In the genomic region with DNA sequence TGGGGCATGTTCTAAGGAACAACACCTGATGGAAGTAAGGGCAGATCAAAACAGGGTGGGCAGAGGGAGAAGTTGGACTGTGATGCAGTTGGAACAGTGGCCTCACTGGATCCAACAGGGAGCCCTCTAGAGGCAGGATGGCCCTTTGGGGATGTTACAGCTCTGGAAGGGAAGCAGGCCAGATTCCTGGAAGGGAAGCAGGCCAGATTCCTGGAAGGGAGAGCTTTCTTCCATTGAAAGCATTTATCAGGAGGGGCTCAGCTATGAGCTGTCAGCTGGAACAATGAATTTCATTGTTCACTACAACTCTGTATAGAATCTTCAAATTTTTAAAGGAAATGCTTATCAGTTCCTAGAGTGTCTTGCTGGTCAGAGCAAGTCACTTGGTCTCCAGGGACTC, we compare ENCODE assay signal across 9 cellular contexts. TPM values are rescaled to one million over a fixed set of nuclear protein-coding genes. Genes with fewer than 3 reads are reported as not detected.
DNase-seq lines count a peak whose midpoint lies in the region; ATAC-seq and TF ChIP-seq lines count a peak whose summit lies in the region.
"Had no signal": no experiment of that assay in that cellular context is flagged by ENCODE, and none has a peak within 500 bp of the region (broad histone marks: within the 10 kb centered on the region; RNA-seq: fewer than 3 reads in every experiment).

No MANE protein-coding gene starts in this region.

- DNase-seq in Calu3, result peak; percentile 44
- DNase-seq in dermis blood vessel endothelial cell, result peak; percentile 69
- DNase-seq in mucosa of descending colon, result peak in 2 of 3 donors; percentile 24 to 58
- no peak for DNase-seq in stimulated activated CD4-positive, alpha-beta T cell treated with anti-CD3 and anti-CD28 coated beads, Interleukin-1b, Interleukin-23, amount 100 ng/mL, for 48 hours
- DNase-seq in Kasumi-1 (lab: John Stamatoyannopoulos, UW), result no peak
- DNase-seq in putamen (ENCODE audit: low spot score), result no peak
- DNase-seq: activated gamma-delta T cell had no signal

- H3K36me3 ChIP-seq in Loucy (ENCODE audit: insufficient read depth, low read length), result no peaks in the 10 kb centered on the region
- no peaks in the 10 kb centered on the region for H3K36me3 ChIP-seq in mucosa of descending colon (ENCODE audit: low read depth)

- H3K36me3 Mint-ChIP-seq in Calu3 (ENCODE audit: insufficient read depth, unreplicated experiment), result no peaks in the 10 kb centered on the region

- no peak overlapping the region for H3K9ac ChIP-seq in Loucy (ENCODE audit: low read depth, low read length, poor library complexity, severe bottlenecking)

- ATAC-seq in mucosa of descending colon (peak; percentile 65), HG02973 (IDR thresholded peaks at IDR 0.05; ENCODE audit: unreplicated experiment) (no peak)

- H3K4me3 ChIP-seq in Loucy (ENCODE audit: low read length, poor library complexity, severe bottlenecking) (no peak overlapping the region), mucosa of descending colon (no peak overlapping the region)

- no peaks in the 10 kb centered on the region for H3K79me2 ChIP-seq in Loucy (ENCODE audit: insufficient read depth, low read length)

- BruUV-seq in Calu3 (replicated peaks; lab: Mats Ljungman, UMichigan), result no TSS peak

- H3K9me2 ChIP-seq in Loucy (replicated peaks; ENCODE audit: low read depth, low read length), result no peaks in the 10 kb centered on the region

- H3K27ac Mint-ChIP-seq in Calu3 (ENCODE audit: unreplicated experiment), result no peak overlapping the region

- H3K4me1 Mint-ChIP-seq in Calu3 (ENCODE audit: low read depth, unreplicated experiment), result peaks cover 11% of the 10 kb centered on the region

- peaks cover 8% of the 10 kb centered on the region; the same call in 1 of the 2 replicates for H3F3A ChIP-seq in Loucy (ENCODE audit: low read depth)

- H3K4me1 ChIP-seq in Loucy (ENCODE audit: insufficient read depth, low read length, poor library complexity, severe bottlenecking) (peaks cover 32% of the 10 kb centered on the region), mucosa of descending colon (ENCODE audit: low read depth) (no peaks in the 10 kb centered on the region)

- H3K9me3 Mint-ChIP-seq in Calu3 (ENCODE audit: low read depth, unreplicated experiment), result no peaks in the 10 kb centered on the region

- H3K27me3 ChIP-seq in Loucy (ENCODE audit: insufficient read depth, low read length, poor library complexity, severe bottlenecking), result no peaks in the 10 kb centered on the region

- TF ChIP-seq CTCF in Calu3 (IDR thresholded peaks at IDR 0.05; ENCODE audit: unreplicated experiment) (no peak), Loucy (conservative IDR thresholded peaks at IDR 0.05; ENCODE audit: low read length) (peak; percentile 60), mucosa of descending colon (IDR thresholded peaks at IDR 0.05) (peak; percentile 20)

- no peak overlapping the region for H2AFZ ChIP-seq in Loucy (ENCODE audit: low read length)

- no peaks in the 10 kb centered on the region for H3K27me3 Mint-ChIP-seq in Calu3 (ENCODE audit: unreplicated experiment)

- no peak overlapping the region for H3K4me2 ChIP-seq in Loucy (ENCODE audit: low read depth, low read length, poor library complexity, severe bottlenecking)

- no peaks in the 10 kb centered on the region for H4K20me1 ChIP-seq in Loucy (ENCODE audit: insufficient read depth, low read length, poor library complexity, severe bottlenecking)

- H3K9me3 ChIP-seq in Loucy (ENCODE audit: insufficient read depth, low read depth, low read length) (no peaks in the 10 kb centered on the region), mucosa of descending colon (no peaks in the 10 kb centered on the region)

- CTCF ChIA-PET in Calu3 (lab: Charles Lee), result interaction anchor here (1.3 to 1.5 kb wide), 2 partner anchors 12 to 308 kb away, joined by 3 to 5 read pairs; no protein-coding TSS in a partner anchor

- intact Hi-C loops in Calu3 (cut with micrococcal nuclease; ENCODE audit: unreplicated experiment), result loop anchor here (10.0 kb wide), 1 partner anchor 309 kb away; no protein-coding TSS in a partner anchor
- intact Hi-C loops in mucosa of descending colon (cut with DNase I, micrococcal nuclease), result no loop called here

- no peak overlapping the region for H3K4me3 Mint-ChIP-seq in Calu3 (ENCODE audit: low read depth, unreplicated experiment)

RNA-seq across cellular contexts. Expression of a gene that starts 17.7 kb away (rescaled TPM):
- 4.4 and 4.6 TPM in 2 replicates for total RNA-seq in Calu3 (2022)
- 2.0 and 2.7 TPM in 2 replicates for total RNA-seq in dermis blood vessel endothelial cell
- total RNA-seq in mucosa of descending colon, result 10 to 100 TPM in 1 of 3 donors, 1 to 10 TPM in 2; 6.7 to 12.4 (median 7.2) TPM

Comparison
In these comparisons a context has a peak if more than half of its experiments do, and no peak if none do; other contexts are left out.
1. DNase-seq: peak in Calu3 (single experiment), dermis blood vessel endothelial cell (single experiment) and mucosa of descending colon (2 of 3); none in stimulated activated CD4-positive, alpha-beta T cell treated with anti-CD3 and anti-CD28 coated beads, Interleukin-1b, Interleukin-23, amount 100 ng/mL, for 48 hours (single experiment), Kasumi-1 (0 of 2) and putamen (single experiment).